Comparison of ENCODE assay signal across 10 cellular contexts in genomic region chr10:70331486-70332268, GRCh38. TPM values are rescaled to one million over a fixed set of nuclear protein-coding genes. Genes with fewer than 3 reads are reported as not detected.
A peak's percentile ranks its signal among the peaks of the same experiment; 100 is the strongest.
DNase-seq lines count a peak whose midpoint lies in the region; ATAC-seq and TF ChIP-seq lines count a peak whose summit lies in the region.
"Had no signal": no experiment of that assay in that cellular context is flagged by ENCODE, and none has a peak within 500 bp of the region (broad histone marks: within the 10 kb centered on the region; RNA-seq: fewer than 3 reads in every experiment).

No MANE protein-coding gene starts in this region.

- 90% methylated on average over 4 to 10 of the region's 10 CpGs for WGBS in endodermal cell (ENCODE audit: insufficient coverage in 1 of 2, insufficient read length in 1 of 2), 2 experiments

- H3K9me3 Mint-ChIP-seq in endodermal cell (peaks cover 5% of the 10 kb centered on the region), mesothelial cell of epicardium (no peaks in the 10 kb centered on the region)

- no peak overlapping the region for H3K4me3 ChIP-seq in endodermal cell (ENCODE audit: low read length)
- H3K4me3 ChIP-seq: skin epidermis had no signal

- H3K4me1 ChIP-seq in endodermal cell (ENCODE audit: control insufficient read depth, insufficient read depth, low read length): no peaks in the 10 kb centered on the region

- H3K4me3 Mint-ChIP-seq in endodermal cell (no peak overlapping the region), mesothelial cell of epicardium (no peak overlapping the region)

- H3K27ac Mint-ChIP-seq in endodermal cell (no peak overlapping the region), mesothelial cell of epicardium (peak overlapping the region; percentile 53)

- TF ChIP-seq CTCF in endodermal cell (conservative IDR thresholded peaks at IDR 0.05) (peak; percentile 70), mesothelial cell of epicardium (IDR thresholded peaks at IDR 0.05; ENCODE audit: unreplicated experiment) (no peak)

- H3K9me3 ChIP-seq in endodermal cell (ENCODE audit: control insufficient read depth, low read length): peaks cover 10% of the 10 kb centered on the region

- H3K27me3 Mint-ChIP-seq in endodermal cell (ENCODE audit: insufficient read depth): no peaks in the 10 kb centered on the region
- no peaks in the 10 kb centered on the region for H3K27me3 Mint-ChIP-seq in mesothelial cell of epicardium (ENCODE audit: low read depth)

- H3K27ac ChIP-seq in endodermal cell (ENCODE audit: low read depth, low read length): no peak overlapping the region

- no peaks in the 10 kb centered on the region for H3K27me3 ChIP-seq in endodermal cell (ENCODE audit: control insufficient read depth, insufficient read depth, low read length, poor library complexity, severe bottlenecking)

- ATAC-seq in GM19452 (IDR thresholded peaks at IDR 0.05; ENCODE audit: unreplicated experiment): peak; percentile 81

- no peaks in the 10 kb centered on the region for H3K36me3 ChIP-seq in endodermal cell (ENCODE audit: control insufficient read depth, insufficient read depth, low read length)

- H3K36me3 Mint-ChIP-seq in endodermal cell (ENCODE audit: low read depth) (peaks cover 2% of the 10 kb centered on the region), mesothelial cell of epicardium (no peaks in the 10 kb centered on the region)

- H3K9ac ChIP-seq in endodermal cell (ENCODE audit: extremely low read depth, low read length, poor library complexity, severe bottlenecking): no peak overlapping the region

- DNase-seq in COLO829 (ENCODE audit: low spot score): peak; percentile 91
- peak; percentile 80 for DNase-seq in KG1 (lab: John Stamatoyannopoulos, UW)
- peak; percentile 16 to 47 for DNase-seq in SHP77 (lab: John Stamatoyannopoulos, UW)
- DNase-seq in endodermal cell: peak; percentile 75
- DNase-seq in mesothelial cell of epicardium (ENCODE audit: low spot score in 2 of 2, unreplicated experiment in 2 of 2): no peak
- no peak for DNase-seq in GM19240 (ENCODE audit: insufficient read length, low spot score)
- no peak for DNase-seq in activated effector memory CD4-positive, alpha-beta T cell treated with anti-CD3 and anti-CD28 coated beads, Interleukin-2, amount 50 U/mL, for 16 hours

- H3K4me1 Mint-ChIP-seq in endodermal cell (no peaks in the 10 kb centered on the region), mesothelial cell of epicardium (peaks cover 13% of the 10 kb centered on the region)

RNA-seq across cellular contexts. Expression of gene NPFFR1, which starts 47.9 kb away (rescaled TPM):
- under 1 TPM in 1 of 2 donors, not detected in 1; 0.02 TPM for total RNA-seq in endodermal cell
- 0.04 TPM for polyA plus RNA-seq in endodermal cell (2013, experiment 1 of 2)
- 0.04 TPM for polyA plus RNA-seq in endodermal cell (2013, experiment 2 of 2)
- total RNA-seq in mesothelial cell of epicardium: 0.11 to 0.14 TPM (median 0.13 TPM) in 3 replicates
- total RNA-seq: T-helper 2 cell treated with Interferon-gamma antibody and Interleukin-4, amounts not matched to agents 100 ng/mL and 5 ng/mL, for 36 hours had no signal

RNA-seq across cellular contexts. Expression of gene LRRC20, which starts 50.7 kb away (rescaled TPM):
- total RNA-seq in endodermal cell (10 to 100 TPM; 12.9 to 23.0 TPM), mesothelial cell of epicardium (12.2 to 15.7 TPM (median 13.8 TPM) in 3 replicates)
- polyA plus RNA-seq in endodermal cell (2013, experiment 1 of 2): 29.4 TPM
- 29.1 TPM for polyA plus RNA-seq in endodermal cell (2013, experiment 2 of 2)

Comparison
In these comparisons a context has a peak if more than half of its experiments do, and no peak if none do; other contexts are left out.
1. DNase-seq: peak in COLO829 (single experiment), KG1 (single experiment), SHP77 (2 of 2) and endodermal cell (single experiment); none in mesothelial cell of epicardium (0 of 2), GM19240 (single experiment) and activated effector memory CD4-positive, alpha-beta T cell treated with anti-CD3 and anti-CD28 coated beads, Interleukin-2, amount 50 U/mL, for 16 hours (single experiment).